Comparison of ENCODE assay signal across 2 cellular contexts in genomic region chr6:109261815-109262214, GRCh38.
TF ChIP-seq lines count a peak whose summit lies in the region.

No MANE protein-coding gene starts in this region.

TF ChIP-seq in IMR-90, 13 proteins besides CTCF, POLR2A, EP300 and RAD21:
- TF ChIP-seq CHD1 (IDR thresholded peaks at IDR 0.05; ENCODE audit: low read depth, low read length) = no peak
- no peak for TF ChIP-seq RFX5 (IDR thresholded peaks at IDR 0.05; ENCODE audit: low read depth, low read length)
- no peak for TF ChIP-seq BHLHE40 (IDR thresholded peaks at IDR 0.05; ENCODE audit: low read depth, low read length)
- TF ChIP-seq MAFK (IDR thresholded peaks at IDR 0.05; ENCODE audit: low read depth, low read length) = no peak
- no peak for TF ChIP-seq MAZ (IDR thresholded peaks at IDR 0.05; ENCODE audit: borderline replicate concordance, low read depth, low read length)
- TF ChIP-seq CEBPB (IDR thresholded peaks at IDR 0.05; ENCODE audit: low read depth, low read length) = no peak
- no peak for TF ChIP-seq NFE2L2 (IDR thresholded peaks at IDR 0.05; ENCODE audit: low read depth, low read length)
- no peak for TF ChIP-seq MXI1 (IDR thresholded peaks at IDR 0.05; ENCODE audit: borderline replicate concordance, low read depth, low read length)
- no peak for TF ChIP-seq FOS (IDR thresholded peaks at IDR 0.05; ENCODE audit: low read depth, low read length)
TF ChIP-seq in IMR-90: peak in this region for 0.

TF ChIP-seq in H1, 55 proteins besides CTCF, POLR2A, EP300 and RAD21:
- TF ChIP-seq EGR1 (IDR thresholded peaks at IDR 0.05; ENCODE audit: borderline replicate concordance, low read depth, low read length) (no peak), CBX8 (IDR thresholded peaks at IDR 0.05; ENCODE audit: borderline replicate concordance, low read depth, low read length) (no peak)
